8 cellular contexts compared by ENCODE assay signal in genomic region chr19:47608908-47609879, GRCh38. TPM values are rescaled to one million over a fixed set of nuclear protein-coding genes. Genes with fewer than 3 reads are reported as not detected.
DNase-seq lines count a peak whose midpoint lies in the region; ATAC-seq, FAIRE-seq and TF ChIP-seq lines count a peak whose summit lies in the region.

Gene BICRA (plus strand): TSS chr19:47609134. CDS start chr19:47673575, 64,441 bp downstream.

- no peak for FAIRE-seq in D721Med (lab: Jason Lieb, UNC)

- ATAC-seq in GM21390 (IDR thresholded peaks at IDR 0.05; ENCODE audit: unreplicated experiment) (peak; percentile 34), PC-3 (peak; percentile 39)
- ATAC-seq in activated T-cell treated with anti-CD3 and anti-CD28 coated beads, Interleukin-2, amount 50 U/mL, for 72 hours (replicated peaks in 1 of 2): peak; percentile 73 to 74

- 0 out of 2 replicates have a peak, but pooled peaks cover 2% of the 10 kb centered on the region for H3K36me3 ChIP-seq in HUES64 (ENCODE audit: insufficient read depth, low read length)
- H3K36me3 ChIP-seq in PC-3 (ENCODE audit: low read depth, low read length): no peaks in the 10 kb centered on the region
- peaks cover 0 to 9% (median 0%) of the 10 kb centered on the region in 3 donors for H3K36me3 ChIP-seq in esophagus squamous epithelium
- H3K36me3 ChIP-seq in muscle layer of duodenum (ENCODE audit: control insufficient read depth in 1 of 2, insufficient read depth in 2 of 2, low read length in 2 of 2): no peaks in the 10 kb centered on the region

- intact Hi-C loops in PC-3 (cut with micrococcal nuclease): loop anchor here (1.0 to 10.0 kb wide), 3 partner anchors 9 to 94 kb away; partner anchors contain the start of gene NAPA
- intact Hi-C loops in esophagus squamous epithelium (cut with DNase I): no loop called here

- peak within 1 kb of the TSS; percentile 91 to 92 for H3K4me3 Mint-ChIP-seq in activated T-cell treated with anti-CD3 and anti-CD28 coated beads, Interleukin-2, amount 50 U/mL, for 72 hours

- peaks cover 20% of the 10 kb centered on the region for H3K4me1 ChIP-seq in HUES64 (ENCODE audit: insufficient read depth, low read length)
- H3K4me1 ChIP-seq in PC-3 (ENCODE audit: insufficient read depth, low read length): peaks cover 8% of the 10 kb centered on the region; the same call in 1 of the 2 replicates
- H3K4me1 ChIP-seq in esophagus squamous epithelium: peaks cover 15 to 57% (median 30%) of the 10 kb centered on the region in 3 donors
- H3K4me1 ChIP-seq in muscle layer of duodenum (ENCODE audit: control insufficient read depth in 1 of 2, insufficient read depth in 2 of 2, low read length in 2 of 2): peaks cover 0 to 32% of the 10 kb centered on the region in 2 donors

- H3K4me1 Mint-ChIP-seq in activated T-cell treated with anti-CD3 and anti-CD28 coated beads, Interleukin-2, amount 50 U/mL, for 72 hours (ENCODE audit: low read depth): peaks cover 16% of the 10 kb centered on the region

- H3K9ac ChIP-seq in HUES64 (ENCODE audit: low read depth, low read length) (peak within 1 kb of the TSS; percentile 97), PC-3 (ENCODE audit: low read length) (peak within 1 kb of the TSS; percentile 97)

- H3K27me3 ChIP-seq in HUES64 (ENCODE audit: insufficient read depth, low read length): no peaks in the 10 kb centered on the region
- no peaks in the 10 kb centered on the region for H3K27me3 ChIP-seq in PC-3 (ENCODE audit: low read length)
- H3K27me3 ChIP-seq in esophagus squamous epithelium: no peaks in the 10 kb centered on the region
- no peaks in the 10 kb centered on the region for H3K27me3 ChIP-seq in muscle layer of duodenum (ENCODE audit: low read depth, low read length)

- H3K9me2 ChIP-seq in PC-3 (replicated peaks; ENCODE audit: low read length): no peaks in the 10 kb centered on the region

- TF ChIP-seq CTCF in D721Med (IDR thresholded peaks at IDR 0.05; ENCODE audit: insufficient read depth, missing control alignments) (no peak), PC-3 (conservative IDR thresholded peaks at IDR 0.05; ENCODE audit: low read depth, low read length) (no peak), esophagus squamous epithelium (IDR thresholded peaks at IDR 0.05) (no peak)

- H3K36me3 Mint-ChIP-seq in activated T-cell treated with anti-CD3 and anti-CD28 coated beads, Interleukin-2, amount 50 U/mL, for 72 hours (ENCODE audit: insufficient read depth in 2 of 2): peaks cover 8% of the 10 kb centered on the region in 2 donors

- H3K27ac ChIP-seq in HUES64 (ENCODE audit: low read depth, low read length) (peak within 1 kb of the TSS; percentile 96), PC-3 (ENCODE audit: low read length) (peak within 1 kb of the TSS; percentile 68), esophagus squamous epithelium (peak within 1 kb of the TSS; percentile 91 to 100 (median 96)), muscle layer of duodenum (ENCODE audit: low read length) (peak within 1 kb of the TSS; percentile 75)

- under 1% methylated on average over 66 of the region's 96 CpGs for WGBS in HUES64
- WGBS in esophagus squamous epithelium, 2 donors: 0 to 1% methylated on average over 28 to 29 of the region's 96 CpGs

- H3F3A ChIP-seq in PC-3 (ENCODE audit: low read length, unreplicated experiment): no peaks in the 10 kb centered on the region

- H3K4me3 ChIP-seq in HUES64 (ENCODE audit: low read length) (peak within 1 kb of the TSS; percentile 97), PC-3 (ENCODE audit: low read length) (peak within 1 kb of the TSS; percentile 95), esophagus squamous epithelium (peak within 1 kb of the TSS; percentile 69 to 97 (median 82)), muscle layer of duodenum (ENCODE audit: low read depth in 1 of 2, low read length in 2 of 2) (peak within 1 kb of the TSS; percentile 69 to 79)

- peak within 1 kb of the TSS; percentile 94 for H3K4me2 ChIP-seq in PC-3 (ENCODE audit: low read length)

- no TSS peak for BruUV-seq in PC-3 (replicated peaks; lab: Mats Ljungman, UMichigan)

- no peaks in the 10 kb centered on the region for H3K27me3 Mint-ChIP-seq in activated T-cell treated with anti-CD3 and anti-CD28 coated beads, Interleukin-2, amount 50 U/mL, for 72 hours (ENCODE audit: low read depth)

- H2AFZ ChIP-seq in PC-3 (ENCODE audit: low read length): peak within 1 kb of the TSS; percentile 93

- peaks cover 63% of the 10 kb centered on the region for H3K79me2 ChIP-seq in PC-3 (ENCODE audit: low read length)

- DNase-seq in D721Med (ENCODE audit: insufficient read length, low spot score) (peak; percentile 73), PC-3 (peak; percentile 73), esophagus squamous epithelium (lab: John Stamatoyannopoulos, UW) (peak; percentile 23)
- peak; percentile 87 to 88 for DNase-seq in activated T-cell treated with anti-CD3 and anti-CD28 coated beads, Interleukin-2, amount 50 U/mL, for 72 hours
- peak; percentile 58 to 62 for DNase-seq in stimulated activated CD8-positive, alpha-beta memory T cell treated with anti-CD3 and anti-CD28 coated beads, Interleukin-7, amount 100 ng/mL, for 1 hour (ENCODE audit: low read depth in 2 of 2)

- peak within 1 kb of the TSS; percentile 84 for H3K27ac Mint-ChIP-seq in activated T-cell treated with anti-CD3 and anti-CD28 coated beads, Interleukin-2, amount 50 U/mL, for 72 hours

- no peaks in the 10 kb centered on the region for H3K9me3 Mint-ChIP-seq in activated T-cell treated with anti-CD3 and anti-CD28 coated beads, Interleukin-2, amount 50 U/mL, for 72 hours

- H3K9me3 ChIP-seq in HUES64 (ENCODE audit: insufficient read depth, low read depth, low read length): no peaks in the 10 kb centered on the region
- H3K9me3 ChIP-seq in PC-3 (ENCODE audit: low read length): no peaks in the 10 kb centered on the region
- no peaks in the 10 kb centered on the region for H3K9me3 ChIP-seq in esophagus squamous epithelium
- H3K9me3 ChIP-seq in muscle layer of duodenum (ENCODE audit: control insufficient read depth in 1 of 2, low read length in 2 of 2): no peaks in the 10 kb centered on the region

- TF ChIP-seq POLR2A in esophagus squamous epithelium (IDR thresholded peaks at IDR 0.05): peak in 2 of 4 donors; percentile 7 to 21

- CTCF ChIA-PET in PC-3 (lab: Charles Lee): no interaction called here

- POLR2A ChIA-PET in PC-3 (lab: Charles Lee; ENCODE audit: unreplicated experiment): no interaction called here

- H4K20me1 ChIP-seq in PC-3 (ENCODE audit: low read length): peaks cover 3% of the 10 kb centered on the region; the same call in 1 of the 2 replicates

RNA-seq across cellular contexts. Expression of gene BICRA, which starts in this region (rescaled TPM):
- 15.9 TPM for polyA plus RNA-seq in HUES64 (2013, experiment 1 of 2)
- polyA plus RNA-seq in HUES64 (2013, experiment 2 of 2): 15.2 TPM
- 1.2 and 2.4 TPM in 2 replicates for total RNA-seq in PC-3 (2014; rRNA removed)
- total RNA-seq in activated T-cell treated with anti-CD3 and anti-CD28 coated beads, Interleukin-2, amount 50 U/mL, for 72 hours: 10 to 100 TPM; 17.0 to 17.9 TPM
- total RNA-seq in esophagus squamous epithelium: 10 to 100 TPM in 1 of 4 donors, 1 to 10 TPM in 3; 1.1 to 17.5 (median 7.0) TPM

Comparison
In these comparisons a context has a peak if more than half of its experiments do, and no peak if none do; other contexts are left out.
1. Peak in every context shown above with its lines: DNase-seq, ATAC-seq, H3K4me3 ChIP-seq and H3K27ac ChIP-seq.
2. DNase-seq: peak in every context shown above with its lines; median percentile 88 in activated T-cell treated with anti-CD3 and anti-CD28 coated beads, Interleukin-2, amount 50 U/mL, for 72 hours; 73 in D721Med; 73 in PC-3; 60 in stimulated activated CD8-positive, alpha-beta memory T cell treated with anti-CD3 and anti-CD28 coated beads, Interleukin-7, amount 100 ng/mL, for 1 hour; 23 in esophagus squamous epithelium.